Comparison of ENCODE assay signal across 25 cellular contexts in genomic region chr6:53486679-53487078, GRCh38.
"Had no signal": no experiment of that assay in that cellular context is flagged by ENCODE, and none has a peak within 500 bp of the region (broad histone marks: within the 10 kb centered on the region; RNA-seq: fewer than 3 reads in every experiment).

No MANE protein-coding gene starts in this region.

- H3K27ac ChIP-seq: ascending aorta, breast epithelium, cardiac muscle cell, colonic mucosa had no signal

- H3K4me1 ChIP-seq: colonic mucosa had no signal

- DNase-seq: activated CD4-positive, alpha-beta memory T cell treated with anti-CD3 and anti-CD28 coated beads for 36 hours; activated CD4-positive, alpha-beta T cell treated with anti-CD3 and anti-CD28 coated beads for 36 hours; activated CD4-positive, alpha-beta T cell treated with anti-CD3 and anti-CD28 coated beads, Interleukin-2, amount 10 ng/mL, durations not matched to agents 24 days and 14 days; activated CD4-positive, CD25-positive, alpha-beta regulatory T cell; activated CD4-positive, CD25-positive, alpha-beta regulatory T cell treated with anti-CD3 and anti-CD28 coated beads, Interleukin-2, amount 50 U/mL, for 72 hours; activated CD8-positive, alpha-beta memory T cell treated with anti-CD3 and anti-CD28 coated beads, Interleukin-2, amount 10 ng/mL, durations not matched to agents 7 days and 5 days; activated CD8-positive, alpha-beta memory T cell treated with anti-CD3 and anti-CD28 coated beads, Interleukin-2, amount 50 U/mL, for 4 hours; activated CD8-positive, alpha-beta T cell treated with anti-CD3 and anti-CD28 coated beads, Interleukin-2, amount 10 ng/mL, durations not matched to agents 7 days and 5 days; activated effector memory CD4-positive, alpha-beta T cell treated with anti-CD3 and anti-CD28 coated beads, Interleukin-2, amount 50 U/mL, for 16 hours; activated naive CD4-positive, alpha-beta T cell treated with anti-CD3 and anti-CD28 coated beads for 36 hours; activated naive CD8-positive, alpha-beta T cell treated with anti-CD3 and anti-CD28 coated beads for 36 hours; activated naive CD8-positive, alpha-beta T cell treated with anti-CD3 and anti-CD28 coated beads, Interleukin-2, amount 50 U/mL, for 24 hours; activated T-cell treated with anti-CD3 and anti-CD28 coated beads, Interleukin-2, amount 50 U/mL, for 1 hour; activated T-cell treated with anti-CD3 and anti-CD28 coated beads, Interleukin-2, amount 50 U/mL, for 48 hours; central memory CD4-positive, alpha-beta T cell; cerebellar nuclear complex; colonic mucosa; effector memory CD4-positive, alpha-beta T cell; endodermal cell; foreskin fibroblast; head of caudate nucleus; T-helper 2 cell had no signal

- H3K9me3 ChIP-seq: ascending aorta, breast epithelium, colonic mucosa had no signal

- H3K36me3 ChIP-seq: ascending aorta, breast epithelium, cardiac muscle cell, colonic mucosa had no signal

- H3K27me3 ChIP-seq: ascending aorta, breast epithelium, colonic mucosa had no signal

- H3K4me3 ChIP-seq: ascending aorta, breast epithelium, cardiac muscle cell, colonic mucosa had no signal
